ENCODE assay signal across 19 cellular contexts in the genomic region with DNA sequence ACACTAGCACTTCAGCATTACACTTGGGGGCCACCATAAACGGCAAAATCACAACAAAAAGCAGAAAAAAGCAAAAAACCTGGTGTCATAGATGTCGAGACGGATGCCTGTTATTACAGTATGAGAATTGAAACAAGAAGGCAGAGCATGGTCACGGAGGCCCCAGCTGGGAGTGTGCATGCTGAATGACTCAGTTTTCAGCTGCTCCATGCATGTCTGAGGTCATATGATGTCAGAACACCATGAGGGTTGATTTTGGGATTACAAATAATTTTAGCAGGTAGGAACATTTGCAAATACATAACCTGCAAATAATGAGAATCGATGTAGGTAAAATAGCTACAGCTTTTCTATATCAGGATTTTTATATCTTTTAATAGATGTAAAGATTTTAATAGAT. TPM values are rescaled to one million over a fixed set of nuclear protein-coding genes. Genes with fewer than 3 reads are reported as not detected.
DNase-seq lines count a peak whose midpoint lies in the region; ATAC-seq, FAIRE-seq and TF ChIP-seq lines count a peak whose summit lies in the region.
"Had no signal": no experiment of that assay in that cellular context is flagged by ENCODE, and none has a peak within 500 bp of the region (broad histone marks: within the 10 kb centered on the region; RNA-seq: fewer than 3 reads in every experiment).

No MANE protein-coding gene starts in this region.

- no peaks in the 10 kb centered on the region for H4K20me1 ChIP-seq in OCI-LY7 (ENCODE audit: insufficient read depth, low read length)

- no TSS peak for BruUV-seq in OCI-LY7 (replicated peaks; lab: Mats Ljungman, UMichigan)

- no peak for TF ChIP-seq POLR2A in H54 (IDR thresholded peaks at IDR 0.05; ENCODE audit: low read depth, low read length)

- no peak overlapping the region for H2AFZ ChIP-seq in OCI-LY7 (ENCODE audit: low read length)
- H2AFZ ChIP-seq: PC-9 had no signal

- POLR2A ChIA-PET in OCI-LY7 (lab: Charles Lee): no interaction called here

- no peak for TF ChIP-seq CTCF in AG10803 (conservative IDR thresholded peaks at IDR 0.05; ENCODE audit: low read length)
- no peak for TF ChIP-seq CTCF in foreskin fibroblast (IDR thresholded peaks at IDR 0.05; ENCODE audit: low read depth, low read length)
- no peak for TF ChIP-seq CTCF in OCI-LY7 (conservative IDR thresholded peaks at IDR 0.05; ENCODE audit: low read length)

- H3K27ac ChIP-seq in OCI-LY7 (ENCODE audit: low read depth, low read length, poor library complexity, severe bottlenecking): no peak overlapping the region
- H3K27ac ChIP-seq: heart right ventricle, neutrophil, PC-9, SJSA1, thyroid gland, VCaP had no signal

- intact Hi-C loops in Right ventricle myocardium inferior (cut with DNase I) (no loop called here), head of caudate nucleus (cut with DNase I) (no loop called here), OCI-LY7 (cut with micrococcal nuclease; ENCODE audit: unreplicated experiment) (no loop called here)

- DNase-seq in AG10803 (ENCODE audit: low read depth) (peak; percentile 25), H54 (ENCODE audit: insufficient read length, low spot score) (no peak), amniotic epithelial cell (ENCODE audit: low read depth) (peak; percentile 65), foreskin fibroblast (peak; percentile 56 to 79), Right ventricle myocardium inferior (ENCODE audit: missing footprints) (no peak), head of caudate nucleus (no peak), OCI-LY7 (ENCODE audit: low spot score) (no peak)
- DNase-seq: caudate nucleus, DMS79 treated with DMSO at 0.1 percent for 48 hours, heart right ventricle, mucosa of descending colon, NCI-H1436 treated with DMSO at 0.1 percent for 48 hours, NCI-H774, PC-9, thyroid gland had no signal

- H3K9me2 ChIP-seq in OCI-LY7 (ENCODE audit: insufficient read depth, low read length): no peaks in the 10 kb centered on the region

- H3K4me3 ChIP-seq in AG10803 (ENCODE audit: low read length) (no peak overlapping the region), foreskin fibroblast (ENCODE audit: low read depth in 1 of 2, low read length in 2 of 2) (no peak overlapping the region), OCI-LY7 (ENCODE audit: low read depth, low read length, poor library complexity, severe bottlenecking) (no peak overlapping the region)
- H3K4me3 ChIP-seq: heart right ventricle, mucosa of descending colon, PC-9, SJSA1, thyroid gland had no signal

- H3K4me1 ChIP-seq in OCI-LY7 (ENCODE audit: insufficient read depth, low read length, poor library complexity, severe bottlenecking): no peaks in the 10 kb centered on the region
- H3K4me1 ChIP-seq: SJSA1 had no signal

- no peaks in the 10 kb centered on the region for H3K9me3 ChIP-seq in OCI-LY7 (ENCODE audit: low read length)
- H3K9me3 ChIP-seq: mucosa of descending colon, neutrophil, SJSA1, thyroid gland had no signal

- ATAC-seq in Right ventricle myocardium inferior: no peak
- no peak for ATAC-seq in HG02840 (IDR thresholded peaks at IDR 0.05; ENCODE audit: low FRiP score, unreplicated experiment)
- ATAC-seq: mucosa of descending colon had no signal

- CTCF ChIA-PET in OCI-LY7 (lab: Charles Lee; ENCODE audit: unreplicated experiment): no interaction called here

- H3K4me2 ChIP-seq in OCI-LY7 (ENCODE audit: low read length): no peak overlapping the region
- H3K4me2 ChIP-seq: PC-9 had no signal

- FAIRE-seq in H54 (lab: Jason Lieb, UNC): peak; percentile 71

- H3K79me2 ChIP-seq in OCI-LY7 (ENCODE audit: insufficient read depth, low read depth, low read length): no peaks in the 10 kb centered on the region

- no peaks in the 10 kb centered on the region for H3K36me3 ChIP-seq in OCI-LY7 (ENCODE audit: insufficient read depth, low read length)
- H3K36me3 ChIP-seq: heart right ventricle, neutrophil, thyroid gland had no signal

RNA-seq across cellular contexts. Expression of gene ZMYND11, which starts 19.1 kb away (rescaled TPM):
- total RNA-seq in Right ventricle myocardium inferior (68.3 TPM), OCI-LY7 (2022) (2.3 and 4.0 TPM in 2 replicates)
- 2.9 and 5.5 TPM in 2 replicates for total RNA-seq in OCI-LY7 (2014; rRNA removed; shearing (Covaris generic))

Comparison
In these comparisons a context has a peak if more than half of its experiments do, and no peak if none do; other contexts are left out.
1. DNase-seq: peak in AG10803 (single experiment), amniotic epithelial cell (single experiment) and foreskin fibroblast (2 of 2); none in H54 (single experiment), Right ventricle myocardium inferior (single experiment), head of caudate nucleus (0 of 42) and OCI-LY7 (single experiment).
2. RNA of gene ZMYND11, which starts 19.1 kb away (total RNA-seq): 68.3 TPM in Right ventricle myocardium inferior (single experiment); 2.3 to 5.5 TPM in OCI-LY7; every median in the first group is over 10 times any median in the second.